8 cellular contexts compared by ENCODE assay signal in genomic region chr11:66868726-66869291, GRCh38. TPM values are rescaled to one million over a fixed set of nuclear protein-coding genes. Genes with fewer than 3 reads are reported as not detected.
DNase-seq lines count a peak whose midpoint lies in the region; ATAC-seq lines count a peak whose summit lies in the region.

No MANE protein-coding gene starts in this region.

- DNase-seq in CD1c-positive myeloid dendritic cell (ENCODE audit: extremely low spot score) (peak; percentile 74), LoVo (ENCODE audit: low spot score) (peak; percentile 79), amygdala (lab: John Stamatoyannopoulos, UW) (no peak)
- peak; percentile 79 to 83 for DNase-seq in activated CD4-positive, alpha-beta T cell treated with anti-CD3 and anti-CD28 coated beads, Interleukin-2, amount 50 U/mL, for 4 hours
- DNase-seq in stimulated activated CD4-positive, alpha-beta T cell treated with anti-CD3 and anti-CD28 coated beads, Interleukin-2, amount 100 ng/mL, for 24 hours: peak; percentile 83 to 85

- ATAC-seq in GM21390 (IDR thresholded peaks at IDR 0.05; ENCODE audit: unreplicated experiment): peak; percentile 74
- peak; percentile 56 for ATAC-seq in esophagus mucosa
- no peak for ATAC-seq in HG03025 (IDR thresholded peaks at IDR 0.05; ENCODE audit: low FRiP score, unreplicated experiment)

RNA-seq across cellular contexts. Expression of gene LRFN4, which starts 11.9 kb away (rescaled TPM):
- total RNA-seq in esophagus mucosa: 8.6 TPM

RNA-seq across cellular contexts. Expression of gene RCE1, which starts 25.6 kb away (rescaled TPM):
- total RNA-seq in esophagus mucosa: 14.5 TPM

Comparison
In these comparisons a context has a peak if more than half of its experiments do, and no peak if none do; other contexts are left out.
1. DNase-seq: peak in CD1c-positive myeloid dendritic cell (single experiment), LoVo (single experiment), activated CD4-positive, alpha-beta T cell treated with anti-CD3 and anti-CD28 coated beads, Interleukin-2, amount 50 U/mL, for 4 hours (2 of 2) and stimulated activated CD4-positive, alpha-beta T cell treated with anti-CD3 and anti-CD28 coated beads, Interleukin-2, amount 100 ng/mL, for 24 hours (2 of 2); none in amygdala (0 of 56).